20 cellular contexts compared by ENCODE assay signal in the genomic region with DNA sequence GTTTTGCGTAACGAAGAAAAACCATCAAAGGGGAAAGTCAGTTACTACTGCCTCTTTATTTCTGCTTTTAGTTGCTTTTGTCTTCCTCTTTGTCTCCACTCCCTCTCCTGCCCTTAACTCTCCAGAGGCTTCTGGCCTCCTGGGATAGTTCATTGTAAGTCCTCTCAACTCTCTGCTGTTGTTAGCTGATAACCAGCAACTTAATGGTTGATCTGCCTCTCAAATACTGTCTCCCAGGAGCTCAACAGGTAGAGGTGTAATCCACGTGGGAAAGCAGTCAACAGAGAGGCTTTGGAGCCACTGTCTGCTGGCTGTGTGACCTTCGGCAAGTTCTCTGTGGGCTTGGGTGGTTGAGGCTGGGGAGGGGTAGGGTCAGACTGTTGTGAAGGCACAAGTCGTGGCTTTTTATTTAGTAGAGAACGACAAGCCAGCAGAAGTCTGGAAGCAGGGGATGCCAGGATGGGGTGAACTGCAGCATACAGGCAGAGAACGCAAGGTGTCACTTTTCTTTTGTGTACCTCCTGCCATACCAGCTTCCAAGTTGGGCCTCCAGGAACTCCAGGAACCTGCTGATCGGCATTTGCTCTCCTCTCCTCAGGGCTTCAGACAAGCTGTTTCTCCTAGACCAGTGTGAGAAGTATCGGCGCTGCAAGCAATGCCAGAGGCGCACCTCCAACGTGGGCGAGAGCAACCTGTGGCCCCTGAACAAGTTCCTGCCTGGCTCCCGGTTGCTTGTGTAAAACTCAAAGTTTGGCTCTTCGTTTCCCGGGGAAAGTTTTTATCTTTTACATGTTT. TPM values are rescaled to one million over a fixed set of nuclear protein-coding genes. Genes with fewer than 3 reads are reported as not detected.
DNase-seq lines count a peak whose midpoint lies in the region; ATAC-seq and TF ChIP-seq lines count a peak whose summit lies in the region.
"Had no signal": no experiment of that assay in that cellular context is flagged by ENCODE, and none has a peak within 500 bp of the region (broad histone marks: within the 10 kb centered on the region; RNA-seq: fewer than 3 reads in every experiment).

No MANE protein-coding gene starts in this region.

- peak; percentile 31; the same call in 1 of the 3 replicates for ATAC-seq in GM23338
- ATAC-seq in activated CD8-positive, alpha-beta T cell treated with anti-CD3 and anti-CD28 coated beads, Interleukin-2, amount 10 ng/mL, durations not matched to agents 7 days and 5 days, result no peak

- TF ChIP-seq CTCF in GM23338 (conservative IDR thresholded peaks at IDR 0.05; ENCODE audit: low read depth in 2 of 2), result no peak
- TF ChIP-seq CTCF in mesothelial cell of epicardium (IDR thresholded peaks at IDR 0.05; ENCODE audit: unreplicated experiment), result no peak

- CTCF ChIA-PET in activated CD8-positive, alpha-beta T cell treated with anti-CD3 and anti-CD28 coated beads, Interleukin-2, amount 10 ng/mL, durations not matched to agents 7 days and 5 days (lab: Charles Lee), result no interaction called here

- no peak overlapping the region; the same call in 1 of the 2 replicates for H2AFZ ChIP-seq in GM23338
- H2AFZ ChIP-seq: GM23248 had no signal

- H3K4me3 ChIP-seq in GM23338, result no peak overlapping the region
- H3K4me3 ChIP-seq in HUES64 (ENCODE audit: low read length), result no peak overlapping the region
- H3K4me3 ChIP-seq: GM23248 had no signal

- H3K36me3 ChIP-seq in GM23338 (ENCODE audit: insufficient read depth), result no peaks in the 10 kb centered on the region
- H3K36me3 ChIP-seq in HUES64 (ENCODE audit: insufficient read depth, low read length), result no peaks in the 10 kb centered on the region

- H3K4me3 Mint-ChIP-seq in GM23338 (no peak overlapping the region), mesothelial cell of epicardium (no peak overlapping the region)
- no peak overlapping the region for H3K4me3 Mint-ChIP-seq in activated CD8-positive, alpha-beta T cell treated with anti-CD3 and anti-CD28 coated beads, Interleukin-2, amount 10 ng/mL, durations not matched to agents 7 days and 5 days
- H3K4me3 Mint-ChIP-seq: CD4-positive, alpha-beta memory T cell had no signal

- 87% methylated on average over 16 of the region's 16 CpGs for WGBS in HUES64

- H3K27me3 ChIP-seq in GM23338 (ENCODE audit: insufficient read depth) (no peaks in the 10 kb centered on the region), HUES64 (ENCODE audit: insufficient read depth, low read length) (no peaks in the 10 kb centered on the region)

- POLR2A ChIA-PET in activated CD8-positive, alpha-beta T cell treated with anti-CD3 and anti-CD28 coated beads, Interleukin-2, amount 10 ng/mL, durations not matched to agents 7 days and 5 days (lab: Charles Lee), result interaction anchor here (0.9 kb wide), 1 partner anchor 9 kb away, joined by 3 read pairs; no protein-coding TSS in a partner anchor

- no peak overlapping the region for H3K27ac Mint-ChIP-seq in GM23338
- H3K27ac Mint-ChIP-seq in mesothelial cell of epicardium, result peak overlapping the region; percentile 44
- H3K27ac Mint-ChIP-seq in activated CD8-positive, alpha-beta T cell treated with anti-CD3 and anti-CD28 coated beads, Interleukin-2, amount 10 ng/mL, durations not matched to agents 7 days and 5 days, result no peak overlapping the region
- H3K27ac Mint-ChIP-seq: CD4-positive, alpha-beta memory T cell had no signal

- no peak for DNase-seq in GM23338 (ENCODE audit: low spot score)
- peak; percentile 21 for DNase-seq in SKM-1 (lab: John Stamatoyannopoulos, UW; ENCODE audit: unreplicated experiment)
- DNase-seq in mesothelial cell of epicardium (ENCODE audit: low spot score in 2 of 2, unreplicated experiment in 2 of 2), result no peak
- no peak for DNase-seq in HuH-7.5 (ENCODE audit: low spot score)
- DNase-seq in stimulated activated CD4-positive, alpha-beta T cell treated with anti-CD3 and anti-CD28 coated beads, Interleukin-4, amount 100 ng/mL, for 4 hours, result no peak
- DNase-seq in activated CD8-positive, alpha-beta T cell treated with anti-CD3 and anti-CD28 coated beads, Interleukin-2, amount 10 ng/mL, durations not matched to agents 7 days and 5 days, result no peak
- no peak for DNase-seq in dedifferentiated amniotic fluid mesenchymal stem cell (ENCODE audit: extremely low spot score)
- DNase-seq: ACHN; CD4-positive, alpha-beta memory T cell; DND-41; GF-D8; GM23248; NCI-H1105; NCI-H187 treated with DMSO at 0.1 percent for 48 hours; NCI-H2171; T-helper 1 cell had no signal

- H3K27me3 Mint-ChIP-seq in GM23338 (ENCODE audit: insufficient read depth, low read depth, poor library complexity) (peaks cover 1% of the 10 kb centered on the region), mesothelial cell of epicardium (ENCODE audit: low read depth) (no peaks in the 10 kb centered on the region)
- no peaks in the 10 kb centered on the region for H3K27me3 Mint-ChIP-seq in activated CD8-positive, alpha-beta T cell treated with anti-CD3 and anti-CD28 coated beads, Interleukin-2, amount 10 ng/mL, durations not matched to agents 7 days and 5 days (ENCODE audit: low read depth)
- H3K27me3 Mint-ChIP-seq: CD4-positive, alpha-beta memory T cell had no signal

- H3K79me2 ChIP-seq in GM23338 (replicated peaks; ENCODE audit: insufficient read depth), result no peaks in the 10 kb centered on the region

- H3K4me1 Mint-ChIP-seq in GM23338 (0 out of 3 replicates have a peak, but pooled peaks cover 4% of the 10 kb centered on the region), mesothelial cell of epicardium (peaks cover 25% of the 10 kb centered on the region)
- peaks cover 3% of the 10 kb centered on the region for H3K4me1 Mint-ChIP-seq in activated CD8-positive, alpha-beta T cell treated with anti-CD3 and anti-CD28 coated beads, Interleukin-2, amount 10 ng/mL, durations not matched to agents 7 days and 5 days (ENCODE audit: low read depth)
- H3K4me1 Mint-ChIP-seq: CD4-positive, alpha-beta memory T cell had no signal

- H3K36me3 Mint-ChIP-seq in GM23338 (ENCODE audit: low read depth), result no peaks in the 10 kb centered on the region
- H3K36me3 Mint-ChIP-seq in mesothelial cell of epicardium, result peaks cover 7% of the 10 kb centered on the region
- H3K36me3 Mint-ChIP-seq in activated CD8-positive, alpha-beta T cell treated with anti-CD3 and anti-CD28 coated beads, Interleukin-2, amount 10 ng/mL, durations not matched to agents 7 days and 5 days (ENCODE audit: low read depth), result no peaks in the 10 kb centered on the region

- H3K4me2 ChIP-seq in GM23338, result no peak overlapping the region

- no peaks in the 10 kb centered on the region for H3K9me2 ChIP-seq in GM23338 (ENCODE audit: insufficient read depth)

- H3K4me1 ChIP-seq in GM23338 (ENCODE audit: insufficient read depth), result no peaks in the 10 kb centered on the region
- H3K4me1 ChIP-seq in HUES64 (ENCODE audit: insufficient read depth, low read length), result no peaks in the 10 kb centered on the region

- H3K9me3 ChIP-seq in HUES64 (ENCODE audit: insufficient read depth, low read depth, low read length), result no peaks in the 10 kb centered on the region

- no peaks in the 10 kb centered on the region for H4K20me1 ChIP-seq in GM23338 (replicated peaks; ENCODE audit: insufficient read depth)

- no peaks in the 10 kb centered on the region for H3K9me3 Mint-ChIP-seq in GM23338
- peaks cover 17% of the 10 kb centered on the region for H3K9me3 Mint-ChIP-seq in mesothelial cell of epicardium
- H3K9me3 Mint-ChIP-seq in activated CD8-positive, alpha-beta T cell treated with anti-CD3 and anti-CD28 coated beads, Interleukin-2, amount 10 ng/mL, durations not matched to agents 7 days and 5 days (ENCODE audit: insufficient read depth), result no peaks in the 10 kb centered on the region

- no peaks in the 10 kb centered on the region for H3F3A ChIP-seq in GM23338 (replicated peaks; ENCODE audit: low read depth)

- H3K27ac ChIP-seq in GM23338 (ENCODE audit: low read depth), result no peak overlapping the region
- H3K27ac ChIP-seq in HUES64 (ENCODE audit: low read depth, low read length), result peak overlapping the region; percentile 45; the same call in 1 of the 2 replicates
- H3K27ac ChIP-seq: GM23248, RWPE1 had no signal

- no peak overlapping the region for H3K9ac ChIP-seq in HUES64 (ENCODE audit: low read depth, low read length)
- H3K9ac ChIP-seq: GM23248 had no signal

TF ChIP-seq in GM23338, 12 proteins besides CTCF, POLR2A, EP300 and RAD21 (continues in another document):
- TF ChIP-seq POLR2AphosphoS5 (IDR thresholded peaks at IDR 0.05; ENCODE audit: low read depth) (no peak), NANOG (IDR thresholded peaks at IDR 0.05; ENCODE audit: borderline replicate concordance) (no peak), STAT1 (IDR thresholded peaks at IDR 0.05; ENCODE audit: unreplicated experiment) (no peak), ZNF331 (CRISPR knock-in tag; IDR thresholded peaks at IDR 0.05; ENCODE audit: low read depth) (no peak), JUNB (IDR thresholded peaks at IDR 0.05; ENCODE audit: unreplicated experiment) (no peak)
- TF ChIP-seq, protein P1, sequence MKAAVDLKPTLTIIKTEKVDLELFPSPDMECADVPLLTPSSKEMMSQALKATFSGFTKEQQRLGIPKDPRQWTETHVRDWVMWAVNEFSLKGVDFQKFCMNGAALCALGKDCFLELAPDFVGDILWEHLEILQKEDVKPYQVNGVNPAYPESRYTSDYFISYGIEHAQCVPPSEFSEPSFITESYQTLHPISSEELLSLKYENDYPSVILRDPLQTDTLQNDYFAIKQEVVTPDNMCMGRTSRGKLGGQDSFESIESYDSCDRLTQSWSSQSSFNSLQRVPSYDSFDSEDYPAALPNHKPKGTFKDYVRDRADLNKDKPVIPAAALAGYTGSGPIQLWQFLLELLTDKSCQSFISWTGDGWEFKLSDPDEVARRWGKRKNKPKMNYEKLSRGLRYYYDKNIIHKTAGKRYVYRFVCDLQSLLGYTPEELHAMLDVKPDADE (IDR thresholded peaks at IDR 0.05), result no peak

RNA-seq across cellular contexts. Expression of a gene that starts 47.5 kb away (rescaled TPM):
- 0.43 and 4.3 TPM in 2 replicates for total RNA-seq in GM23338 (2014; rRNA removed; shearing (Covaris generic))
- polyA plus RNA-seq in GM23338 (2016; fragmentation: Nextera tagmentation; extraction: Ambion mirVana), result 0.37 and 0.83 TPM in 2 replicates
- polyA plus RNA-seq in HUES64 (2013, experiment 1 of 2), result 0.40 TPM
- 0.76 TPM for polyA plus RNA-seq in HUES64 (2013, experiment 2 of 2)
- total RNA-seq in mesothelial cell of epicardium, result 2.4 to 2.8 TPM (median 2.5 TPM) in 3 replicates
- under 1 TPM; 0.42 to 0.66 TPM for total RNA-seq in activated CD8-positive, alpha-beta T cell treated with anti-CD3 and anti-CD28 coated beads, Interleukin-2, amount 10 ng/mL, durations not matched to agents 7 days and 5 days
- total RNA-seq: NCI-H460, SK-MEL-5 had no signal
